Comparison of ENCODE assay signal across 19 cellular contexts in the genomic region with DNA sequence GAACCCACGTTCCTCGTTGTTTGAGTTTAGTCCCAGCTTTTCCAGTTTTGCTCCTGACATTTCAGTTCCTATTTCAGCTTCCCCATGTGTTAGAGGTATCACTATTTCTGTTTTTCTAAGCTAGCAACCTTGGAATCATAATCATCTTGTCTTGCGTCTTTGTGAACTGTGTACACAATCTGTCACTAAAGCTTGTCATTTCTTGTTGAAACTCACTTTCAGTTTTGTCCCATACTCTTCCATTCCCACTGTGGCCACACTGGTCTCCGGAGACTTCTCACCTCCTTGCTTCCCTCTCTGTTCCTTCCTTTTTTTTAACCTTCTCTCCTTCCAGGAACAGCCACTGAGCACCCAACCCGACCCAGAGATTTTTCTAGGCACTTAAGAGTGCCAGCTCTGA. TPM values are rescaled to one million over a fixed set of nuclear protein-coding genes. Genes with fewer than 3 reads are reported as not detected.
DNase-seq lines count a peak whose midpoint lies in the region; ATAC-seq and TF ChIP-seq lines count a peak whose summit lies in the region.
"Had no signal": no experiment of that assay in that cellular context is flagged by ENCODE, and none has a peak within 500 bp of the region (broad histone marks: within the 10 kb centered on the region; RNA-seq: fewer than 3 reads in every experiment).

No MANE protein-coding gene starts in this region.

- H3K27me3 ChIP-seq in transverse colon = no peaks in the 10 kb centered on the region
- H3K27me3 ChIP-seq: BLaER1, Peyer's patch had no signal

- WGBS in transverse colon (ENCODE audit: low coverage in 1 of 2), 2 donors = 51 to 62% methylated on average over 5 of the region's 5 CpGs

- DNase-seq in activated CD4-positive, alpha-beta T cell treated with anti-CD3 and anti-CD28 coated beads, Interleukin-2, amount 10 ng/mL, durations not matched to agents 24 days and 14 days = no peak
- no peak for DNase-seq in activated CD4-positive, alpha-beta T cell treated with anti-CD3 and anti-CD28 coated beads, Interleukin-2, amount 50 U/mL, for 1 hour
- DNase-seq in naive thymus-derived CD8-positive, alpha-beta T cell = no peak
- DNase-seq in transverse colon = no peak
- no peak for DNase-seq in NCI-H748 treated with DMSO at 0.1 percent for 48 hours (lab: John Stamatoyannopoulos, UW)
- DNase-seq in cerebellar nuclear complex (lab: John Stamatoyannopoulos, UW) = no peak
- no peak for DNase-seq in NCI-H446 (lab: John Stamatoyannopoulos, UW)
- DNase-seq: Caco-2, DMS53, MM.1S, NCI-H1105 treated with DMSO at 0.1 percent for 48 hours, NCI-H187 treated with DMSO at 0.1 percent for 48 hours, NCI-H446 treated with DMSO at 0.1 percent for 48 hours, NCI-H774, Peyer's patch, Right ventricle myocardium superior had no signal

- H3K27ac Mint-ChIP-seq in activated CD4-positive, alpha-beta T cell treated with anti-CD3 and anti-CD28 coated beads, Interleukin-2, amount 10 ng/mL, durations not matched to agents 24 days and 14 days = peak overlapping the region; percentile 19
- peak overlapping the region; percentile 33 for H3K27ac Mint-ChIP-seq in dendritic cell treated with granulocyte-macrophage colony-stimulating factor and Interleukin-4, amounts not matched to agents 40 ng/mL and 50 ng/mL, for 4 days
- peak overlapping the region in 6 of 10 donors; percentile 7 to 76 (median 70) for H3K27ac Mint-ChIP-seq in naive thymus-derived CD8-positive, alpha-beta T cell

- intact Hi-C loops in activated CD4-positive, alpha-beta T cell treated with anti-CD3 and anti-CD28 coated beads, Interleukin-2, amount 10 ng/mL, durations not matched to agents 24 days and 14 days (cut with micrococcal nuclease) = loop anchor here (2.0 to 10.0 kb wide), 3 partner anchors 13 to 297 kb away; a partner anchor contains a TSS
- intact Hi-C loops in dendritic cell treated with granulocyte-macrophage colony-stimulating factor and Interleukin-4, amounts not matched to agents 40 ng/mL and 50 ng/mL, for 4 days (cut with micrococcal nuclease) = loop anchor here (5.0 kb wide), 1 partner anchor 295 kb away; no protein-coding TSS in a partner anchor
- intact Hi-C loops in transverse colon (cut with DNase I; ENCODE audit: low total_unique reads) = loop anchor here (2.0 to 10.0 kb wide), 2 partner anchors 167 to 295 kb away; no protein-coding TSS in a partner anchor

- in situ Hi-C loops in transverse colon (cut with MboI; ENCODE audit: low pct_ligation_motif_present in 1 of 4, low pct_unique_long_range_greater_than_20kb in 1 of 4, low sequenced_read_pairs in 3 of 4) = loop anchor here in 2 of 4 donors (25.0 kb wide), 1 partner anchor 280 kb away; no protein-coding TSS in a partner anchor

- H3K4me1 ChIP-seq in transverse colon = peaks cover 0 to 19% (median 9%) of the 10 kb centered on the region in 4 donors
- H3K4me1 ChIP-seq: Caco-2 had no signal

- no peak for TF ChIP-seq CTCF in transverse colon (IDR thresholded peaks at IDR 0.05)

- TF ChIP-seq EP300 in transverse colon (IDR thresholded peaks at IDR 0.05; ENCODE audit: low read depth) = no peak

- no peaks in the 10 kb centered on the region for H3K9me3 Mint-ChIP-seq in activated CD4-positive, alpha-beta T cell treated with anti-CD3 and anti-CD28 coated beads, Interleukin-2, amount 10 ng/mL, durations not matched to agents 24 days and 14 days
- no peaks in the 10 kb centered on the region for H3K9me3 Mint-ChIP-seq in dendritic cell treated with granulocyte-macrophage colony-stimulating factor and Interleukin-4, amounts not matched to agents 40 ng/mL and 50 ng/mL, for 4 days
- H3K9me3 Mint-ChIP-seq in naive thymus-derived CD8-positive, alpha-beta T cell = no peaks in the 10 kb centered on the region

- peaks cover 71% of the 10 kb centered on the region for H3K36me3 Mint-ChIP-seq in activated CD4-positive, alpha-beta T cell treated with anti-CD3 and anti-CD28 coated beads, Interleukin-2, amount 10 ng/mL, durations not matched to agents 24 days and 14 days (ENCODE audit: low read depth)
- H3K36me3 Mint-ChIP-seq in dendritic cell treated with granulocyte-macrophage colony-stimulating factor and Interleukin-4, amounts not matched to agents 40 ng/mL and 50 ng/mL, for 4 days (ENCODE audit: low read depth) = peaks cover 88% of the 10 kb centered on the region
- H3K36me3 Mint-ChIP-seq in naive thymus-derived CD8-positive, alpha-beta T cell = peaks cover 19 to 80% (median 38%) of the 10 kb centered on the region in 3 donors

- peaks cover 34% of the 10 kb centered on the region for H3K4me1 Mint-ChIP-seq in activated CD4-positive, alpha-beta T cell treated with anti-CD3 and anti-CD28 coated beads, Interleukin-2, amount 10 ng/mL, durations not matched to agents 24 days and 14 days
- H3K4me1 Mint-ChIP-seq in dendritic cell treated with granulocyte-macrophage colony-stimulating factor and Interleukin-4, amounts not matched to agents 40 ng/mL and 50 ng/mL, for 4 days (ENCODE audit: low read depth) = peaks cover 42% of the 10 kb centered on the region
- H3K4me1 Mint-ChIP-seq in naive thymus-derived CD8-positive, alpha-beta T cell = peaks cover 18 to 56% (median 50%) of the 10 kb centered on the region in 4 donors

- no peak for ATAC-seq in naive thymus-derived CD8-positive, alpha-beta T cell

- no peak overlapping the region for H3K4me3 Mint-ChIP-seq in activated CD4-positive, alpha-beta T cell treated with anti-CD3 and anti-CD28 coated beads, Interleukin-2, amount 10 ng/mL, durations not matched to agents 24 days and 14 days
- no peak overlapping the region for H3K4me3 Mint-ChIP-seq in dendritic cell treated with granulocyte-macrophage colony-stimulating factor and Interleukin-4, amounts not matched to agents 40 ng/mL and 50 ng/mL, for 4 days
- H3K4me3 Mint-ChIP-seq in naive thymus-derived CD8-positive, alpha-beta T cell = no peak overlapping the region

- no peak overlapping the region for H3K4me3 ChIP-seq in transverse colon
- H3K4me3 ChIP-seq: BLaER1, Peyer's patch had no signal

- POLR2A ChIA-PET in naive thymus-derived CD8-positive, alpha-beta T cell (lab: Charles Lee) = interaction anchor here (0.7 to 2.2 kb wide), 4 partner anchors 24 to 98 kb away, joined by 3 to 8 read pairs (median 4); a partner anchor contains a TSS

- H3K27me3 Mint-ChIP-seq in activated CD4-positive, alpha-beta T cell treated with anti-CD3 and anti-CD28 coated beads, Interleukin-2, amount 10 ng/mL, durations not matched to agents 24 days and 14 days = no peaks in the 10 kb centered on the region
- no peaks in the 10 kb centered on the region for H3K27me3 Mint-ChIP-seq in dendritic cell treated with granulocyte-macrophage colony-stimulating factor and Interleukin-4, amounts not matched to agents 40 ng/mL and 50 ng/mL, for 4 days
- H3K27me3 Mint-ChIP-seq in naive thymus-derived CD8-positive, alpha-beta T cell = no peaks in the 10 kb centered on the region

- no peaks in the 10 kb centered on the region for H3K9me3 ChIP-seq in transverse colon
- H3K9me3 ChIP-seq: BLaER1, Caco-2, Peyer's patch had no signal

- no peak for TF ChIP-seq POLR2A in transverse colon (IDR thresholded peaks at IDR 0.05)

- peak overlapping the region; percentile 42 to 60 (median 51) for H3K27ac ChIP-seq in transverse colon
- H3K27ac ChIP-seq: 22Rv1, BLaER1, Peyer's patch had no signal

- peaks cover 0 to 26% (median 4%) of the 10 kb centered on the region in 4 donors for H3K36me3 ChIP-seq in transverse colon

RNA-seq across cellular contexts. Expression of a gene that starts 36.9 kb away (rescaled TPM):
- total RNA-seq in activated CD4-positive, alpha-beta T cell treated with anti-CD3 and anti-CD28 coated beads, Interleukin-2, amount 10 ng/mL, durations not matched to agents 24 days and 14 days = 29.7 and 35.3 TPM in 2 replicates
- 10 to 100 TPM; 43.6 to 45.3 TPM for total RNA-seq in naive thymus-derived CD8-positive, alpha-beta T cell
- 10 to 100 TPM; 19.2 to 23.6 (median 22.3) TPM for polyA plus RNA-seq in naive thymus-derived CD8-positive, alpha-beta T cell
- total RNA-seq in transverse colon = 10 to 100 TPM; 17.6 to 24.1 (median 22.8) TPM

Comparison
In these comparisons a context has a peak if more than half of its experiments do, and no peak if none do; other contexts are left out.
1. H3K27ac Mint-ChIP-seq: peak in every context shown above with its lines; median percentile 70 in naive thymus-derived CD8-positive, alpha-beta T cell; 33 in dendritic cell treated with granulocyte-macrophage colony-stimulating factor and Interleukin-4, amounts not matched to agents 40 ng/mL and 50 ng/mL, for 4 days; 19 in activated CD4-positive, alpha-beta T cell treated with anti-CD3 and anti-CD28 coated beads, Interleukin-2, amount 10 ng/mL, durations not matched to agents 24 days and 14 days.